ENCODE assay signal across 15 cellular contexts in genomic region chr5:28862860-28863196, GRCh38.
DNase-seq lines count a peak whose midpoint lies in the region; ATAC-seq and TF ChIP-seq lines count a peak whose summit lies in the region.
"Had no signal": no experiment of that assay in that cellular context is flagged by ENCODE, and none has a peak within 500 bp of the region (broad histone marks: within the 10 kb centered on the region; RNA-seq: fewer than 3 reads in every experiment).

No MANE protein-coding gene starts in this region.

- no peak for TF ChIP-seq CTCF in endothelial cell (IDR thresholded peaks at IDR 0.05; ENCODE audit: unreplicated experiment)
- TF ChIP-seq CTCF in heart right ventricle (IDR thresholded peaks at IDR 0.05), result no peak
- no peak for TF ChIP-seq CTCF in left ventricle myocardium inferior (IDR thresholded peaks at IDR 0.05; ENCODE audit: borderline replicate concordance)

- ATAC-seq in heart right ventricle, result no peak

- no peaks in the 10 kb centered on the region for H3K9me3 Mint-ChIP-seq in endothelial cell (ENCODE audit: unreplicated experiment)

- H3K27me3 ChIP-seq in heart right ventricle (no peaks in the 10 kb centered on the region), left ventricle myocardium inferior (ENCODE audit: low read depth) (no peaks in the 10 kb centered on the region)
- H3K27me3 ChIP-seq: SJCRH30 had no signal

- WGBS in heart right ventricle, 2 donors, result 51 to 62% methylated on average over 1 of the region's 1 CpG

- H3K4me1 ChIP-seq in heart right ventricle (no peaks in the 10 kb centered on the region), left ventricle myocardium inferior (no peaks in the 10 kb centered on the region)
- H3K4me1 ChIP-seq: SJCRH30 had no signal

- peak overlapping the region; percentile 74 for H3K27ac Mint-ChIP-seq in endothelial cell (ENCODE audit: unreplicated experiment)

- H3K9me3 ChIP-seq in heart right ventricle, result peaks cover 0 to 4% (median 0%) of the 10 kb centered on the region in 11 donors
- H3K9me3 ChIP-seq in left ventricle myocardium inferior (replicated peaks), result no peaks in the 10 kb centered on the region
- H3K9me3 ChIP-seq: SJCRH30 had no signal

- intact Hi-C loops in heart right ventricle (cut with DNase I), result no loop called here
- intact Hi-C loops in left ventricle myocardium inferior (cut with micrococcal nuclease), result no loop called here

- H3K27me3 Mint-ChIP-seq in endothelial cell (ENCODE audit: unreplicated experiment), result no peaks in the 10 kb centered on the region

- no peak overlapping the region for H3K4me3 Mint-ChIP-seq in endothelial cell (ENCODE audit: unreplicated experiment)

- H3K36me3 Mint-ChIP-seq in endothelial cell (ENCODE audit: low read depth, unreplicated experiment), result no peaks in the 10 kb centered on the region

- H3K27ac ChIP-seq in heart right ventricle, result no peak overlapping the region
- no peak overlapping the region for H3K27ac ChIP-seq in left ventricle myocardium inferior (replicated peaks)
- H3K27ac ChIP-seq: HL-60, SJCRH30 had no signal

- H3K4me3 ChIP-seq in heart right ventricle (no peak overlapping the region), left ventricle myocardium inferior (no peak overlapping the region)
- H3K4me3 ChIP-seq: SJCRH30 had no signal

- H3K4me1 Mint-ChIP-seq in endothelial cell (ENCODE audit: unreplicated experiment), result peaks cover 11% of the 10 kb centered on the region

- DNase-seq in NCI-H345 (lab: John Stamatoyannopoulos, UW), result peak; percentile 72
- DNase-seq in NCI-H345 treated with DMSO at 0.1 percent for 48 hours (lab: John Stamatoyannopoulos, UW; ENCODE audit: unreplicated experiment), result no peak
- DNase-seq in NCI-H1092 (lab: John Stamatoyannopoulos, UW), result peak; percentile 6
- DNase-seq in NCI-H774 (lab: John Stamatoyannopoulos, UW), result peak; percentile 54
- no peak for DNase-seq in endothelial cell (ENCODE audit: low spot score)
- DNase-seq in heart right ventricle, result no peak
- DNase-seq in dermis blood vessel endothelial cell, result no peak
- no peak for DNase-seq in left ventricle myocardium inferior
- DNase-seq: C1 segment of cervical spinal cord; H7; NCI-H2171; NK-92 treated with Interleukin-12 subunit alpha and Interleukin-12 subunit beta, amount 100 ng/mL, for 24 hours; T-helper 2 cell had no signal

- H3K36me3 ChIP-seq in heart right ventricle, result no peaks in the 10 kb centered on the region
- H3K36me3 ChIP-seq in left ventricle myocardium inferior, result no peaks in the 10 kb centered on the region
- H3K36me3 ChIP-seq: SJCRH30 had no signal

Comparison
In these comparisons a context has a peak if more than half of its experiments do, and no peak if none do; other contexts are left out.
1. DNase-seq: peak in NCI-H345 (single experiment), NCI-H1092 (single experiment) and NCI-H774 (single experiment); none in NCI-H345 treated with DMSO at 0.1 percent for 48 hours (single experiment), endothelial cell (single experiment), heart right ventricle (0 of 2), dermis blood vessel endothelial cell (single experiment) and left ventricle myocardium inferior (single experiment).